9 cellular contexts compared by ENCODE assay signal in genomic region chrX:154096140-154097002, GRCh38. TPM values are rescaled to one million over a fixed set of nuclear protein-coding genes. Genes with fewer than 3 reads are reported as not detected.
DNase-seq lines count a peak whose midpoint lies in the region; ATAC-seq and TF ChIP-seq lines count a peak whose summit lies in the region.
"Had no signal": no experiment of that assay in that cellular context is flagged by ENCODE, and none has a peak within 500 bp of the region (broad histone marks: within the 10 kb centered on the region; RNA-seq: fewer than 3 reads in every experiment).

No MANE protein-coding gene starts in this region.

- TF ChIP-seq POLR2A in transverse colon (IDR thresholded peaks at IDR 0.05): no peak

- H4K91ac ChIP-seq in mesenchymal stem cell (ENCODE audit: low read length): no peak overlapping the region

- H3K4me2 ChIP-seq in mesenchymal stem cell (ENCODE audit: low read length, poor library complexity, severe bottlenecking): peak overlapping the region; percentile 87

- H3K27me3 ChIP-seq in dorsolateral prefrontal cortex (peaks cover 0 to 72% (median 15%) of the 10 kb centered on the region in 45 donors), mesenchymal stem cell (ENCODE audit: control insufficient read depth in 1 of 2, insufficient read depth in 1 of 2, low read length in 2 of 2) (peaks cover 0 to 24% of the 10 kb centered on the region in 2 experiments), transverse colon (no peaks in the 10 kb centered on the region)

- H2BK120ac ChIP-seq in mesenchymal stem cell (ENCODE audit: low read depth, low read length): no peak overlapping the region

- H3K4ac ChIP-seq in mesenchymal stem cell (ENCODE audit: low read depth in 1 of 2, low read length in 2 of 2): no peak overlapping the region

- intact Hi-C loops in dorsolateral prefrontal cortex (cut with DNase I): loop anchor here (2.0 to 10.0 kb wide), 5 partner anchors 44 to 278 kb away; partner anchors contain the start of genes EMD (in 1 of the 2), FLNA (in 1 of the 2), HCFC1 (in 1 of the 2) and IRAK1 (in 1 of the 2)
- intact Hi-C loops in transverse colon (cut with DNase I; ENCODE audit: low total_unique reads): no loop called here

- peak overlapping the region in 1 of 2 experiments; percentile 40 for H3K18ac ChIP-seq in mesenchymal stem cell (ENCODE audit: low read depth in 1 of 2, low read length in 2 of 2)

- ATAC-seq in GM19397 (IDR thresholded peaks at IDR 0.05; ENCODE audit: unreplicated experiment): no peak
- ATAC-seq in HG03097 (IDR thresholded peaks at IDR 0.05; ENCODE audit: low FRiP score, unreplicated experiment): no peak

- H3K4me1 ChIP-seq in mesenchymal stem cell (ENCODE audit: control insufficient read depth, insufficient read depth, low read depth, low read length) (peaks cover 15% of the 10 kb centered on the region), transverse colon (peaks cover 0 to 30% (median 8%) of the 10 kb centered on the region in 4 donors)

- in situ Hi-C loops in transverse colon (cut with MboI; ENCODE audit: low pct_ligation_motif_present in 1 of 4, low pct_unique_long_range_greater_than_20kb in 1 of 4, low sequenced_read_pairs in 3 of 4): no loop called here

- peak overlapping the region in 1 of 2 experiments; percentile 20 for H3K14ac ChIP-seq in mesenchymal stem cell (ENCODE audit: low read length in 2 of 2)

- H3K27ac ChIP-seq in dorsolateral prefrontal cortex (peak overlapping the region in 58 of 59 donors; percentile 30 to 99 (median 94)), mesenchymal stem cell (ENCODE audit: low read length, poor library complexity, severe bottlenecking) (peak overlapping the region; percentile 65), transverse colon (peak overlapping the region; percentile 93 to 99 (median 98))

- no peak overlapping the region for H2BK5ac ChIP-seq in mesenchymal stem cell (ENCODE audit: low read depth, low read length, poor library complexity, severe bottlenecking)

- no peak overlapping the region for H2AFZ ChIP-seq in mesenchymal stem cell (ENCODE audit: low read depth, low read length)

- TF ChIP-seq EP300 in transverse colon (IDR thresholded peaks at IDR 0.05; ENCODE audit: low read depth): no peak

- H3K23ac ChIP-seq in mesenchymal stem cell (ENCODE audit: low read length in 2 of 2): no peak overlapping the region

- H2AK5ac ChIP-seq in mesenchymal stem cell (ENCODE audit: low read length, severe bottlenecking): no peak overlapping the region

- H2BK12ac ChIP-seq in mesenchymal stem cell (ENCODE audit: low read length in 2 of 2): no peak overlapping the region

- H3K79me1 ChIP-seq in mesenchymal stem cell (replicated peaks; ENCODE audit: low read length, poor library complexity, severe bottlenecking): no peaks in the 10 kb centered on the region

- H2BK15ac ChIP-seq in mesenchymal stem cell (ENCODE audit: low read depth, poor library complexity, severe bottlenecking): no peak overlapping the region

- H3K9me3 ChIP-seq in mesenchymal stem cell (ENCODE audit: control insufficient read depth, low read length) (peaks cover 4% of the 10 kb centered on the region), transverse colon (no peaks in the 10 kb centered on the region)

- H3K4me3 ChIP-seq in dorsolateral prefrontal cortex: peak overlapping the region; percentile 43 to 78 (median 66)
- peak overlapping the region; percentile 76 to 92 for H3K4me3 ChIP-seq in mesenchymal stem cell (ENCODE audit: insufficient read depth in 1 of 2, low read depth in 1 of 2, low read length in 2 of 2)
- H3K4me3 ChIP-seq in transverse colon: peak overlapping the region; percentile 80 to 94 (median 84)

- DNase-seq in activated T-cell treated with anti-CD3 and anti-CD28 coated beads, Interleukin-2, amount 50 U/mL, for 1 hour: peak; percentile 31
- DNase-seq in activated T-cell treated with anti-CD3 and anti-CD28 coated beads for 4 hours (no peak), SK-N-DZ (ENCODE audit: low spot score) (peak; percentile 12), dorsolateral prefrontal cortex (peak in 2 of 10 donors; percentile 5 to 38), mesenchymal stem cell (peak; percentile 24), transverse colon (no peak)

- H3K9ac ChIP-seq in mesenchymal stem cell (ENCODE audit: low read length): peak overlapping the region; percentile 95

- no peak overlapping the region for H4K8ac ChIP-seq in mesenchymal stem cell (ENCODE audit: low read length)

- TF ChIP-seq CTCF in dorsolateral prefrontal cortex (IDR thresholded peaks at IDR 0.05 in 54 of 56, conservative IDR thresholded peaks at IDR 0.05 in 2 of 56; ENCODE audit: low read depth in 1 of 56, partially characterized antibody in 56 of 56): no peak
- TF ChIP-seq CTCF in transverse colon (IDR thresholded peaks at IDR 0.05): no peak

- WGBS in mesenchymal stem cell: 55% methylated on average over 15 of the region's 31 CpGs
- 46% methylated on average over 26 of the region's 31 CpGs; no CpG with 5 or more reads in 1 of the 2 donors for WGBS in transverse colon (ENCODE audit: low coverage in 1 of 2), 2 donors

- H3K36me3 ChIP-seq in mesenchymal stem cell (ENCODE audit: control insufficient read depth in 1 of 2, insufficient read depth in 2 of 2, low read depth in 1 of 2, low read length in 2 of 2) (peaks cover 4% of the 10 kb centered on the region in 2 experiments), transverse colon (no peaks in the 10 kb centered on the region)

RNA-seq across cellular contexts. Expression of gene MECP2, which starts 1.1 kb away (rescaled TPM):
- polyA plus RNA-seq in SK-N-DZ (2014; cell fraction: cytosol; rRNA removed): 17.5 and 26.9 TPM in 2 replicates
- polyA plus RNA-seq in SK-N-DZ (2014; cell fraction: nucleus; rRNA removed): 23.3 and 27.8 TPM in 2 replicates
- total RNA-seq in dorsolateral prefrontal cortex (100 to 1,000 TPM in 13 of 120 experiments, 10 to 100 TPM in 107; 75.9 to 123 (median 90.3) TPM), transverse colon (10 to 100 TPM; 22.1 to 53.1 (median 37.8) TPM)
- polyA plus RNA-seq in mesenchymal stem cell (2013, experiment 1 of 2): 19.1 TPM
- 20.5 TPM for polyA plus RNA-seq in mesenchymal stem cell (2013, experiment 2 of 2)

RNA-seq across cellular contexts. Expression of gene OPN1LW, which starts 47.7 kb away (rescaled TPM):
- polyA plus RNA-seq in SK-N-DZ (2014; cell fraction: cytosol; rRNA removed): not detected in 2 replicates
- not detected in 2 replicates for polyA plus RNA-seq in SK-N-DZ (2014; cell fraction: nucleus; rRNA removed)
- not detected for total RNA-seq in dorsolateral prefrontal cortex
- polyA plus RNA-seq in mesenchymal stem cell (2013, experiment 1 of 2): not detected
- polyA plus RNA-seq in mesenchymal stem cell (2013, experiment 2 of 2): not detected
- not detected for total RNA-seq in transverse colon
- total RNA-seq: glomerular endothelial cell had no signal

Comparison
In these comparisons a context has a peak if more than half of its experiments do, and no peak if none do; other contexts are left out.
1. DNase-seq: peak in activated T-cell treated with anti-CD3 and anti-CD28 coated beads, Interleukin-2, amount 50 U/mL, for 1 hour (single experiment), SK-N-DZ (single experiment) and mesenchymal stem cell (single experiment); none in activated T-cell treated with anti-CD3 and anti-CD28 coated beads for 4 hours (single experiment) and transverse colon (single experiment).
2. Peak in every context shown above with its lines, with median percentiles within 50 percentile points of each other: H3K27ac ChIP-seq and H3K4me3 ChIP-seq.